Comparison of ENCODE assay signal across 15 cellular contexts in the genomic region with DNA sequence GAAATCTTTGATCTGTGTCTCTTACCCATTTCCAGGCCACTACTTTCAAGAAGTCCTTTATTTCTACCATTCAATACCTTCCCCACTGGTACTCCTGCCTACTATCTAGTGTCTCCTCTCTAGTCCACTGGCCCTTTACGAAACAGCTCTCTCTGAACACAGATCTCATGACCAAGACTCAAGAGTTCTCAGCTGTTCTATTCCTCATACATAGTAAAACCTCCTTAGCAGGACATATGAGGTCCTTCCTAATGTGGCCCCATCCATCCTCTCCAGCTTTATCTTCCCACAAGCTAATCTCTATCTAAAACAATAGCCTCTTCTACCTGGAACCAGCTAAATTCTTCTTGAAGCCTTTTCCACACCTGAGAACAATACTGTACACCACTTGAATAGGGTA. TPM values are rescaled to one million over a fixed set of nuclear protein-coding genes. Genes with fewer than 3 reads are reported as not detected.
A peak's percentile ranks its signal among the peaks of the same experiment; 100 is the strongest.
DNase-seq lines count a peak whose midpoint lies in the region; ATAC-seq, FAIRE-seq and TF ChIP-seq lines count a peak whose summit lies in the region.
"Had no signal": no experiment of that assay in that cellular context is flagged by ENCODE, and none has a peak within 500 bp of the region (broad histone marks: within the 10 kb centered on the region; RNA-seq: fewer than 3 reads in every experiment).

No MANE protein-coding gene starts in this region.

- peak overlapping the region; percentile 69 for H3K4me3 Mint-ChIP-seq in activated T-cell treated with anti-CD3 and anti-CD28 coated beads, Interleukin-2, amount 50 U/mL, for 24 hours

- H3K14ac ChIP-seq in trophoblast cell (ENCODE audit: low read length), result no peak overlapping the region

- H3K4me3 ChIP-seq in K562, result peak overlapping the region; percentile 39; the same call in 1 of the 2 replicates
- no peak overlapping the region for H3K4me3 ChIP-seq in trophoblast cell (ENCODE audit: low read depth, low read length)
- H3K4me3 ChIP-seq: tibial artery had no signal

- peaks cover 72% of the 10 kb centered on the region for H3K36me3 Mint-ChIP-seq in activated T-cell treated with anti-CD3 and anti-CD28 coated beads, Interleukin-2, amount 50 U/mL, for 24 hours (ENCODE audit: low read depth)

- no peak overlapping the region for H4K91ac ChIP-seq in trophoblast cell (ENCODE audit: low read depth, low read length)

- H4K12ac ChIP-seq in trophoblast cell (ENCODE audit: low read depth, low read length), result no peak overlapping the region

- H3K4me2 ChIP-seq in K562 (ENCODE audit: insufficient read depth, low read length) (peak overlapping the region; percentile 78), trophoblast cell (ENCODE audit: low read length) (no peak overlapping the region)

- no peak overlapping the region for H2BK5ac ChIP-seq in trophoblast cell (ENCODE audit: low read depth, low read length, poor library complexity)

- H2AK5ac ChIP-seq in trophoblast cell (ENCODE audit: low read length), result no peak overlapping the region

- 9% methylated on average over 1 of the region's 1 CpG for WGBS in K562 (ENCODE audit: insufficient coverage, low coverage, missing lambda C conversion rate)
- no CpG with 5 or more reads among the region's 1 CpG for WGBS in trophoblast cell (ENCODE audit: extremely low coverage, insufficient coverage, insufficient read length)

- H3K79me2 ChIP-seq in K562 (ENCODE audit: control insufficient read depth, insufficient read depth, low read length), result peaks cover 86% of the 10 kb centered on the region
- peaks cover 11% of the 10 kb centered on the region for H3K79me2 ChIP-seq in trophoblast cell (ENCODE audit: control insufficient read depth, insufficient read depth, low read length, poor library complexity)

- peak; percentile 23 for ATAC-seq in K562
- ATAC-seq in GM21447 (IDR thresholded peaks at IDR 0.05; ENCODE audit: unreplicated experiment), result no peak

- no peak overlapping the region for H2BK12ac ChIP-seq in trophoblast cell (ENCODE audit: low read length)

- H3K4me1 ChIP-seq in K562 (replicated peaks in 1 of 2; ENCODE audit: control insufficient read depth in 2 of 2, insufficient read depth in 2 of 2, low read length in 2 of 2) (peaks cover 7 to 27% of the 10 kb centered on the region in 2 experiments; a peak in 4 of 5 replicates), trophoblast cell (ENCODE audit: control insufficient read depth in 1 of 2, insufficient read depth in 2 of 2, low read length in 2 of 2) (peaks cover 2 to 4% of the 10 kb centered on the region in 2 experiments)

- H3K79me1 ChIP-seq in trophoblast cell (ENCODE audit: low read length), result peaks cover 9% of the 10 kb centered on the region

- H3K27ac Mint-ChIP-seq in activated T-cell treated with anti-CD3 and anti-CD28 coated beads, Interleukin-2, amount 50 U/mL, for 24 hours, result no peak overlapping the region
- H3K27ac Mint-ChIP-seq: activated CD4-positive, alpha-beta memory T cell treated with anti-CD3 and anti-CD28 coated beads for 36 hours had no signal

- TF ChIP-seq CTCF in K562 (IDR thresholded peaks at IDR 0.05 in 2 of 3, conservative IDR thresholded peaks at IDR 0.05 in 1 of 3; ENCODE audit: insufficient read depth in 2 of 3, low read depth in 1 of 3, low read length in 3 of 3), result no peak

- no peaks in the 10 kb centered on the region for H3K9me1 ChIP-seq in K562 (ENCODE audit: control insufficient read depth, insufficient read depth, low read length)

- peaks cover 68% of the 10 kb centered on the region for H3K4me1 Mint-ChIP-seq in activated T-cell treated with anti-CD3 and anti-CD28 coated beads, Interleukin-2, amount 50 U/mL, for 24 hours (ENCODE audit: low read depth)

- H3K27me3 Mint-ChIP-seq in activated T-cell treated with anti-CD3 and anti-CD28 coated beads, Interleukin-2, amount 50 U/mL, for 24 hours, result no peaks in the 10 kb centered on the region
- H3K27me3 Mint-ChIP-seq: activated CD4-positive, alpha-beta memory T cell treated with anti-CD3 and anti-CD28 coated beads for 36 hours had no signal

- in situ Hi-C loops in K562 (cut with MboI), result no loop called here

- POLR2A ChIA-PET in K562 (lab: Yijun Ruan, JAX), result interaction anchor here (1.0 to 4.0 kb wide), 3 partner anchors 12 to 79 kb away, joined by 4 to 14 read pairs (median 7); no protein-coding TSS in a partner anchor

- CTCF ChIA-PET in K562 (lab: Yijun Ruan, JAX; ENCODE audit: low intra/inter-chr PET ratio), result no interaction called here

- no peak for TF ChIP-seq RAD21 in K562 (CRISPR knock-in tag; conservative IDR thresholded peaks at IDR 0.05 in 1 of 2, IDR thresholded peaks at IDR 0.05 in 1 of 2)

- no peak overlapping the region for H3K23ac ChIP-seq in trophoblast cell (ENCODE audit: low read length)

- no peak for TF ChIP-seq POLR2A in K562 (conservative IDR thresholded peaks at IDR 0.05)

- DNase-seq in activated T-cell treated with anti-CD3 and anti-CD28 coated beads, Interleukin-2, amount 50 U/mL, for 24 hours, result no peak
- no peak for DNase-seq in activated T-cell treated with anti-CD3 and anti-CD28 coated beads, Interleukin-2, amount 50 U/mL, for 48 hours
- peak; percentile 16 for DNase-seq in NAMALWA (ENCODE audit: low spot score)
- DNase-seq in K562 (ENCODE audit: extremely low read depth in 1 of 4, low spot score in 3 of 4), result peak in 2 of 4 experiments; percentile 17 to 24
- no peak for DNase-seq in trophoblast cell
- no peak for DNase-seq in H4 (ENCODE audit: low spot score)
- DNase-seq in stimulated activated CD4-positive, alpha-beta T cell treated with anti-CD3 and anti-CD28 coated beads, Interleukin-2, amount 100 ng/mL, for 24 hours, result no peak
- DNase-seq: activated CD4-positive, alpha-beta memory T cell treated with anti-CD3 and anti-CD28 coated beads for 36 hours; aorta; islet precursor cell; posterior cingulate gyrus; Right ventricle myocardium superior; tibial artery had no signal

- no peak overlapping the region for H4K8ac ChIP-seq in trophoblast cell (ENCODE audit: low read depth, low read length)

- TF ChIP-seq EP300 in K562 (IDR thresholded peaks at IDR 0.05; ENCODE audit: low read length), result no peak

- H3K9ac ChIP-seq in K562 (ENCODE audit: insufficient read depth in 1 of 2, low read depth in 2 of 2, low read length in 2 of 2) (peak overlapping the region in 1 of 2 experiments; percentile 59; a peak in 2 of 4 replicates), trophoblast cell (ENCODE audit: low read length) (no peak overlapping the region)

- peaks cover 47% of the 10 kb centered on the region for H3K36me3 ChIP-seq in K562 (ENCODE audit: control insufficient read depth, insufficient read depth, low read length)
- peaks cover 0 to 5% of the 10 kb centered on the region in 2 experiments for H3K36me3 ChIP-seq in trophoblast cell (ENCODE audit: control insufficient read depth in 1 of 2, insufficient read depth in 2 of 2, low read length in 2 of 2)

- peak overlapping the region; percentile 76 for H3K4ac ChIP-seq in trophoblast cell (ENCODE audit: low read depth, low read length)

- no peak for FAIRE-seq in K562 (lab: Jason Lieb, UNC)
- FAIRE-seq: HTR-8/SVneo had no signal

- H2BK120ac ChIP-seq in trophoblast cell (ENCODE audit: insufficient read depth, low read length, poor library complexity), result no peak overlapping the region

- H3K9me3 ChIP-seq in K562 (replicated peaks; ENCODE audit: control insufficient read depth, insufficient read depth, low read depth, low read length), result peaks cover 4% of the 10 kb centered on the region
- H3K9me3 ChIP-seq in trophoblast cell (ENCODE audit: insufficient read depth, low read depth, low read length), result no peaks in the 10 kb centered on the region
- H3K9me3 ChIP-seq: tibial artery had no signal

- intact Hi-C loops in K562 (cut with micrococcal nuclease), result loop anchor here (5.0 kb wide), 1 partner anchor 77 kb away; the partner anchor contains the start of gene MSANTD3

- H3K27ac ChIP-seq in K562 (ENCODE audit: extremely low read depth, low read depth, low read length) (no peak overlapping the region; the same call in 2 of the 3 replicates), trophoblast cell (ENCODE audit: low read depth, low read length) (no peak overlapping the region)
- H3K27ac ChIP-seq: tibial artery had no signal

- H3K18ac ChIP-seq in trophoblast cell (ENCODE audit: low read length), result no peak overlapping the region

- H3K27me3 ChIP-seq in K562 (ENCODE audit: control insufficient read depth in 2 of 2, insufficient read depth in 2 of 2, low read length in 2 of 2) (no peaks in the 10 kb centered on the region), trophoblast cell (ENCODE audit: insufficient read depth, low read length) (no peaks in the 10 kb centered on the region)
- H3K27me3 ChIP-seq: tibial artery had no signal

- BruUV-seq in K562 (replicated peaks; lab: Mats Ljungman, UMichigan), result TSS peak; percentile 33

- peaks cover 27% of the 10 kb centered on the region for H4K20me1 ChIP-seq in K562 (replicated peaks; ENCODE audit: control insufficient read depth, insufficient read depth, low read length)

- H3K9me3 Mint-ChIP-seq in activated T-cell treated with anti-CD3 and anti-CD28 coated beads, Interleukin-2, amount 50 U/mL, for 24 hours, result peaks cover 3% of the 10 kb centered on the region
- H3K9me3 Mint-ChIP-seq: activated CD4-positive, alpha-beta memory T cell treated with anti-CD3 and anti-CD28 coated beads for 36 hours had no signal

- H2AFZ ChIP-seq in K562 (ENCODE audit: low read depth, low read length), result no peak overlapping the region
- no peak overlapping the region for H2AFZ ChIP-seq in trophoblast cell (ENCODE audit: insufficient read depth, low read length, poor library complexity)

TF ChIP-seq in K562, 482 proteins besides CTCF, POLR2A, EP300 and RAD21 (continues in another document):
- peak; percentile 32; the same call in 1 of the 2 replicates for TF ChIP-seq SOX6 (IDR thresholded peaks at IDR 0.05)

RNA-seq across cellular contexts. Expression of gene TEX10, which starts 2.6 kb away (rescaled TPM):
- 43.4 and 116 TPM in 2 replicates for total RNA-seq in K562 (2011; cell fraction: chromatin; rRNA removed; ENCODE audit: low replicate concordance)
- 20.5 and 26.8 TPM in 2 replicates for total RNA-seq in K562 (2011; cell fraction: nucleolus; rRNA removed)
- 44.4 and 51.5 TPM in 2 replicates for total RNA-seq in K562 (2011; cell fraction: nucleoplasm; rRNA removed)
- 39.8 and 42.0 TPM in 2 replicates for total RNA-seq in K562 (2014; rRNA removed)
- 50.1 and 58.1 TPM in 2 replicates for total RNA-seq in K562 (2014; rRNA removed; fragmentation: Illumina TruSeq; extraction: Trizol)
- total RNA-seq in K562 (2015; rRNA removed; fragmentation: Illumina TruSeq; extraction: Trizol), result 47.1 and 49.2 TPM in 2 replicates
- 43.1 and 44.6 TPM in 2 replicates for total RNA-seq in K562 (2021)
- polyA plus RNA-seq in K562 (2011; rRNA removed), result 42.2 and 57.9 TPM in 2 replicates
- polyA plus RNA-seq in K562 (2011; cell fraction: cytosol; rRNA removed), result 17.5 and 26.6 TPM in 2 replicates
- polyA plus RNA-seq in K562 (2011; cell fraction: nucleus; rRNA removed), result 32.0 and 41.7 TPM in 2 replicates
- polyA plus RNA-seq in K562 (2012), result 27.1 and 27.9 TPM in 2 replicates
- polyA plus RNA-seq in K562 (2014; fragmentation: Illumina TruSeq; extraction: Trizol), result 43.9 and 47.9 TPM in 2 replicates
- polyA plus RNA-seq in K562 (2014; fragmentation: Nextera tagmentation; extraction: Ambion mirVana), result 10 to 100 TPM; 27.8 to 60.0 TPM
- polyA plus RNA-seq in K562 (2014; rRNA removed), result 32.9 and 38.9 TPM in 2 replicates
- 93.3 and 99.5 TPM in 2 replicates for polyA minus RNA-seq in K562 (2011; rRNA and poly(A)+ RNA removed)
- 17.8 and 27.5 TPM in 2 replicates for polyA minus RNA-seq in K562 (2011; cell fraction: cytosol; rRNA and poly(A)+ RNA removed)
- polyA minus RNA-seq in K562 (2011; cell fraction: nucleus; rRNA and poly(A)+ RNA removed), result 40.7 and 59.4 TPM in 2 replicates
- polyA plus RNA-seq in trophoblast cell (2013), result 31.5 and 32.4 TPM in 2 replicates
- total RNA-seq in H4 (2014; rRNA removed; shearing (Covaris generic)), result 29.4 and 32.7 TPM in 2 replicates
